5 cellular contexts compared by ENCODE assay signal in the genomic region with DNA sequence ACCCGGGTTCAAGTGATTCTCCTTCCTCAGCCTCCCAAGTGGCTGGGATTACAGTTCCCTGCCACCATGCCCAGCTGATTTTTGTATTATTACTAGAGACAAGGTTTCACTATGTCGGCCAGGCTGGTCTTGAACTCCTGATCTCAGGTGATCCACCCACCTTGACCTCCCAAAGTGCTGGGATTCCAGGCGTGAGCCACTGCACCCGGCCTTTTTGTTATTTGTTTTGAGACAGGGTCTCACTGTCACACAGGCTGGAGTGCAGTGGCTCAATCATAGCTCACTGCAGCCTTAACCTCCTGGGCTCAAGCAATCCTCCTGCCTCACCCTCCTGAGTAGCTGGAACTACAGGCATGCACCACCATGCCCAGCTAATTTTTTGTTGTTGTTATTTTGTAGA.
DNase-seq lines count a peak whose midpoint lies in the region; ATAC-seq and TF ChIP-seq lines count a peak whose summit lies in the region.
"Not testable (repeated sequence)": the region's sequence is repeated elsewhere in the genome, so short reads cannot be mapped to it uniquely, and the experiment has no call there.

No MANE protein-coding gene starts in this region.

- not testable (repeated sequence) for ATAC-seq in WTC11; activated naive CD8-positive, alpha-beta T cell treated with anti-CD3 and anti-CD28 coated beads, Interleukin-2, amount 10 ng/mL, durations not matched to agents 7 days and 5 days (ENCODE audit: low read depth); sciatic nerve; upper lobe of right lung

- peak overlapping the region in 6 of 11 experiments; percentile 9 to 90 (median 87); a peak in 6 of 22 replicates for H3K4me2 ChIP-seq in BLaER1 treated with 17β-estradiol and CSF1 and Interleukin-3, amounts not matched to agents 10 nM and 100 nM

- H3K4me3 Mint-ChIP-seq in WTC11; activated naive CD8-positive, alpha-beta T cell treated with anti-CD3 and anti-CD28 coated beads, Interleukin-2, amount 10 ng/mL, durations not matched to agents 7 days and 5 days: not testable (repeated sequence)

- not testable (repeated sequence) for H3K9ac ChIP-seq in BLaER1 treated with 17β-estradiol and CSF1 and Interleukin-3, amounts not matched to agents 10 nM and 100 nM

- CTCF ChIA-PET in WTC11 (lab: Charles Lee) = not testable (repeated sequence)

- not testable (repeated sequence) for DNase-seq in WTC11 (ENCODE audit: low spot score)
- peak; percentile 4 for DNase-seq in activated naive CD8-positive, alpha-beta T cell treated with anti-CD3 and anti-CD28 coated beads, Interleukin-2, amount 10 ng/mL, durations not matched to agents 7 days and 5 days
- DNase-seq in sciatic nerve (ENCODE audit: low spot score) = peak; percentile 7
- DNase-seq in upper lobe of right lung = peak; percentile 15

- intact Hi-C loops in sciatic nerve (cut with DNase I); upper lobe of right lung (cut with DNase I): not testable (repeated sequence)

- H3K4me3 ChIP-seq in BLaER1 treated with 17β-estradiol and CSF1 and Interleukin-3, amounts not matched to agents 10 nM and 100 nM; upper lobe of right lung: not testable (repeated sequence)

- not testable (repeated sequence) for H3K36me3 Mint-ChIP-seq in WTC11; activated naive CD8-positive, alpha-beta T cell treated with anti-CD3 and anti-CD28 coated beads, Interleukin-2, amount 10 ng/mL, durations not matched to agents 7 days and 5 days

- not testable (repeated sequence) for H3K9me3 Mint-ChIP-seq in WTC11; activated naive CD8-positive, alpha-beta T cell treated with anti-CD3 and anti-CD28 coated beads, Interleukin-2, amount 10 ng/mL, durations not matched to agents 7 days and 5 days

- POLR2A ChIA-PET in WTC11 (lab: Charles Lee); activated naive CD8-positive, alpha-beta T cell treated with anti-CD3 and anti-CD28 coated beads, Interleukin-2, amount 10 ng/mL, durations not matched to agents 7 days and 5 days (lab: Charles Lee): not testable (repeated sequence)

- H3K27me3 Mint-ChIP-seq in WTC11 (ENCODE audit: low read depth); activated naive CD8-positive, alpha-beta T cell treated with anti-CD3 and anti-CD28 coated beads, Interleukin-2, amount 10 ng/mL, durations not matched to agents 7 days and 5 days: not testable (repeated sequence)

- H3K27ac Mint-ChIP-seq in WTC11 = peak overlapping the region; percentile 47; the same call in 1 of the 2 replicates
- not testable (repeated sequence) for H3K27ac Mint-ChIP-seq in activated naive CD8-positive, alpha-beta T cell treated with anti-CD3 and anti-CD28 coated beads, Interleukin-2, amount 10 ng/mL, durations not matched to agents 7 days and 5 days

- H3K4me1 Mint-ChIP-seq in WTC11 = peaks cover 14% of the 10 kb centered on the region
- H3K4me1 Mint-ChIP-seq in activated naive CD8-positive, alpha-beta T cell treated with anti-CD3 and anti-CD28 coated beads, Interleukin-2, amount 10 ng/mL, durations not matched to agents 7 days and 5 days = peaks cover 13% of the 10 kb centered on the region

- H3K9me3 ChIP-seq in BLaER1 treated with 17β-estradiol and CSF1 and Interleukin-3, amounts not matched to agents 10 nM and 100 nM (replicated peaks in 1 of 11); upper lobe of right lung: not testable (repeated sequence)

- peak overlapping the region in 2 of 11 experiments; percentile 77 to 79; a peak in 1 of 22 replicates for H3K27ac ChIP-seq in BLaER1 treated with 17β-estradiol and CSF1 and Interleukin-3, amounts not matched to agents 10 nM and 100 nM
- not testable (repeated sequence) for H3K27ac ChIP-seq in upper lobe of right lung

- H3K27me3 ChIP-seq in BLaER1 treated with 17β-estradiol and CSF1 and Interleukin-3, amounts not matched to agents 10 nM and 100 nM; upper lobe of right lung: not testable (repeated sequence)

- TF ChIP-seq CTCF in WTC11 (IDR thresholded peaks at IDR 0.05); upper lobe of right lung (IDR thresholded peaks at IDR 0.05): not testable (repeated sequence)

- not testable (repeated sequence) for H3K36me3 ChIP-seq in BLaER1 treated with 17β-estradiol and CSF1 and Interleukin-3, amounts not matched to agents 10 nM and 100 nM; upper lobe of right lung

- not testable (repeated sequence) for H4K20me1 ChIP-seq in BLaER1 treated with 17β-estradiol and CSF1 and Interleukin-3, amounts not matched to agents 10 nM and 100 nM

- peaks cover 32 to 96% (median 78%) of the 10 kb centered on the region in 10 experiments for H3K4me1 ChIP-seq in BLaER1 treated with 17β-estradiol and CSF1 and Interleukin-3, amounts not matched to agents 10 nM and 100 nM
- not testable (repeated sequence) for H3K4me1 ChIP-seq in upper lobe of right lung
